ENCODE assay signal across 9 cellular contexts in the genomic region with DNA sequence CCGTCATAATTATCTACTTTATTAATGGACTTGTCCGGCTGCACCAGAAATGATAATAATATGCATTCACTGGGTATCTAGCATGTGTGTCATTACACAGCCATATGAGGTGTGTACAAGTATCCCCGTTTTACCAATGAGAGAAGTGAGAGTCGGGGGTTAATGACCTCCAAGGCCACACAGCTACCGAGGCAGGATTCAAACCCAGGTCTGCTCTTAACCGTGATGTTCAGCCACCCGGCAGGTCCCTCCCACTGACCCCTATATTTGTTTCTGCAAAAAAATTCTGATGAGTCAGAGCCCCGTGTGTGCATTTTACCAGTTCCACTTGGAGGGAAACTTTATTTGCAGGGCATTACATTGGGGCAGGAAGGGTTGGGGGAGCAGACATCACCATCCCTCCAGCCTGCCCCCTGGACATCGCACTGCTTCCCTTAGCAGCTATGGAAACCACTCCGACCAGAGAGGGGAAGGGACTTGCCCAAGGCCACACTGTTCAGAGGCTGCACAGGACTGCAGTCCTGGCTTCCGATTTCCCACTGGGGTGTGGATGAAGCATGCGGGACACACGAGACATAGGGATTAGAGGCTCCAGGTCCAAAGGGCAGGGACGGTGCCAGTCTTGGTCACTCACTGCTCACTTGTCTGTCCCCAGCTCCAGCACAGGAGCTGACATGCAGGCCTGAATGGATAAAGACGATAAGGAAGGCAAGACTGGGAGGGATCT. TPM values are rescaled to one million over a fixed set of nuclear protein-coding genes. Genes with fewer than 3 reads are reported as not detected.
A peak's percentile ranks its signal among the peaks of the same experiment; 100 is the strongest.
DNase-seq lines count a peak whose midpoint lies in the region; ATAC-seq and TF ChIP-seq lines count a peak whose summit lies in the region.
"Had no signal": no experiment of that assay in that cellular context is flagged by ENCODE, and none has a peak within 500 bp of the region (broad histone marks: within the 10 kb centered on the region; RNA-seq: fewer than 3 reads in every experiment).

No MANE protein-coding gene starts in this region.

- H3K4me3 ChIP-seq in adrenal gland (no peak overlapping the region), lower leg skin (ENCODE audit: low read depth, poor library complexity, severe bottlenecking) (no peak overlapping the region), esophagus squamous epithelium (no peak overlapping the region)

- peak in 2 of 7 donors; percentile 49 to 56 for DNase-seq in adrenal gland
- DNase-seq in omental fat pad (ENCODE audit: low spot score): no peak
- DNase-seq in midbrain (lab: John Stamatoyannopoulos, UW): no peak
- DNase-seq in lower leg skin (ENCODE audit: low spot score in 2 of 2): no peak
- no peak for DNase-seq in SHP77 treated with DMSO at 0.1 percent for 48 hours (lab: John Stamatoyannopoulos, UW)
- DNase-seq in esophagus squamous epithelium (lab: John Stamatoyannopoulos, UW): no peak
- DNase-seq: NCI-H524 treated with DMSO at 0.1 percent for 48 hours had no signal

- no peaks in the 10 kb centered on the region for H3K27me3 ChIP-seq in adrenal gland
- no peaks in the 10 kb centered on the region for H3K27me3 ChIP-seq in esophagus squamous epithelium

- intact Hi-C loops in adrenal gland (cut with DNase I) (no loop called here), lower leg skin (cut with DNase I; ENCODE audit: low total_unique reads) (no loop called here), esophagus squamous epithelium (cut with DNase I) (no loop called here)

- peak overlapping the region in 4 of 5 donors; percentile 35 to 85 (median 78) for H3K27ac ChIP-seq in adrenal gland
- H3K27ac ChIP-seq in esophagus squamous epithelium: peak overlapping the region in 2 of 4 donors; percentile 59 to 75

- no peak for TF ChIP-seq POLR2A in adrenal gland (IDR thresholded peaks at IDR 0.05)
- no peak for TF ChIP-seq POLR2A in lower leg skin (IDR thresholded peaks at IDR 0.05)
- TF ChIP-seq POLR2A in esophagus squamous epithelium (IDR thresholded peaks at IDR 0.05): no peak

- no peaks in the 10 kb centered on the region for H3K9me3 ChIP-seq in adrenal gland (replicated peaks in 1 of 3)
- no peaks in the 10 kb centered on the region for H3K9me3 ChIP-seq in esophagus squamous epithelium

- TF ChIP-seq CTCF in adrenal gland (IDR thresholded peaks at IDR 0.05) (no peak), omental fat pad (IDR thresholded peaks at IDR 0.05) (no peak), lower leg skin (IDR thresholded peaks at IDR 0.05) (no peak), esophagus squamous epithelium (IDR thresholded peaks at IDR 0.05) (no peak)

- H3K36me3 ChIP-seq in adrenal gland (replicated peaks in 1 of 2) (no peaks in the 10 kb centered on the region), esophagus squamous epithelium (no peaks in the 10 kb centered on the region)

- 27 to 37% (median 33%) methylated on average over 12 to 15 of the region's 15 CpGs for WGBS in adrenal gland, 4 donors
- WGBS in lower leg skin, 2 donors: 52 to 59% methylated on average over 15 of the region's 15 CpGs
- 38 to 39% methylated on average over 11 to 12 of the region's 15 CpGs for WGBS in esophagus squamous epithelium, 2 donors

- ATAC-seq in GM18502 (IDR thresholded peaks at IDR 0.05; ENCODE audit: poor library complexity, unreplicated experiment): peak; percentile 17
- ATAC-seq in HG03097 (IDR thresholded peaks at IDR 0.05; ENCODE audit: low FRiP score, unreplicated experiment): peak; percentile 16
- peak; percentile 64 for ATAC-seq in omental fat pad (ENCODE audit: low FRiP score)

- peaks cover 11 to 22% of the 10 kb centered on the region in 2 donors for H3K4me1 ChIP-seq in adrenal gland (replicated peaks in 1 of 2)
- peaks cover 31 to 47% (median 34%) of the 10 kb centered on the region in 3 donors for H3K4me1 ChIP-seq in esophagus squamous epithelium

RNA-seq across cellular contexts. Expression of a gene that starts 10.1 kb away (rescaled TPM):
- total RNA-seq in adrenal gland (10 to 100 TPM; 40.1 to 83.0 (median 58.5) TPM), omental fat pad (10 to 100 TPM; 15.1 to 29.3 (median 19.7) TPM), lower leg skin (10 to 100 TPM; 21.8 to 30.9 (median 25.1) TPM), esophagus squamous epithelium (10 to 100 TPM; 32.4 to 46.5 (median 39.0) TPM)
- 10 to 100 TPM; 45.6 to 68.6 (median 49.0) TPM for polyA plus RNA-seq in adrenal gland

RNA-seq across cellular contexts. Expression of a gene that starts 46.4 kb away (rescaled TPM):
- total RNA-seq in adrenal gland: 100 to 1,000 TPM in 1 of 8 donors, 10 to 100 TPM in 7; 13.9 to 364 (median 54.8) TPM
- polyA plus RNA-seq in adrenal gland: 100 to 1,000 TPM in 1 of 3 donors, 10 to 100 TPM in 2; 53.7 to 101 (median 67.3) TPM
- total RNA-seq in omental fat pad: 10 to 100 TPM; 25.8 to 37.8 (median 31.9) TPM
- total RNA-seq in lower leg skin: 10 to 100 TPM; 17.7 to 25.2 (median 21.4) TPM
- total RNA-seq in esophagus squamous epithelium: 10 to 100 TPM; 19.6 to 30.9 (median 27.3) TPM
